In the genomic region with DNA sequence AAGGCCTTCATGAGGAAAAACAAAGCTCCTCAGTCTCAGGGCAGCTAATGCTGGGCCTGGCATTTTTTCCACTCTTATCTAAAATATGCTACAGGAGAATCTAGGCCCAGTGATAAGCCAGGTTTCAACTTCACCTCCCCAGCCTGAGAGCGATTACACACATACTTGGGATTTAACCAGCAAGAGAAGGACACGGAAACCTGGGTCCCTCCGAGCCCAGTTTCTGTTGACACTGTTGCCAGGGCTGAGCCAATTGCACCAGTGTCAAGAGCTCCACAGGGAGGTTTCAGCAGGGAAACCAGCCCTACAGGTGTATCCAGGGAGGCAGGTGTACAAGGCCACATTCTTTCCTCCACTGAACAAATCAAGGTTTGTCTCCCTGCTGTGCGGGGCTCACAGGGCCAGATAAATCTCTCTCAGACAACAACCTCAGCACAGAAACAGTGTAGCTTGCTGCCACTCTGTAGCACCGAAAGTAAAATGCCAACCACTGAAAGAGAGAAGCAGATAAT, we compare ENCODE assay signal across 9 cellular contexts.
DNase-seq lines count a peak whose midpoint lies in the region; ATAC-seq and TF ChIP-seq lines count a peak whose summit lies in the region.
"Had no signal": no experiment of that assay in that cellular context is flagged by ENCODE, and none has a peak within 500 bp of the region (broad histone marks: within the 10 kb centered on the region; RNA-seq: fewer than 3 reads in every experiment).

No MANE protein-coding gene starts in this region.

- peaks cover 35% of the 10 kb centered on the region for H3K36me3 Mint-ChIP-seq in Caco-2 (ENCODE audit: insufficient read depth, unreplicated experiment)

- DNase-seq in Caco-2: peak; percentile 96 to 98
- peak; percentile 84 for DNase-seq in NCI-H226
- DNase-seq in RKO (ENCODE audit: low spot score): no peak
- no peak for DNase-seq in effector CD8-positive, alpha-beta T cell (lab: John Stamatoyannopoulos, UW)
- no peak for DNase-seq in NCI-H524 treated with DMSO at 0.1 percent for 48 hours (lab: John Stamatoyannopoulos, UW)

- peak overlapping the region; percentile 71 for H3K4me3 Mint-ChIP-seq in Caco-2 (ENCODE audit: unreplicated experiment)
- H3K4me3 Mint-ChIP-seq: dendritic cell treated with granulocyte-macrophage colony-stimulating factor and Interleukin-4, amounts not matched to agents 40 ng/mL and 50 ng/mL, for 4 days had no signal

- WGBS in esophagus, 2 donors: 38 to 45% methylated on average over 5 of the region's 5 CpGs

- H3K9me3 ChIP-seq in Caco-2 (no peaks in the 10 kb centered on the region), esophagus (ENCODE audit: control insufficient read depth in 2 of 2, insufficient read depth in 1 of 2, low read depth in 1 of 2, low read length in 1 of 2) (no peaks in the 10 kb centered on the region), muscle layer of colon (ENCODE audit: low read length) (no peaks in the 10 kb centered on the region)

- H3K27me3 ChIP-seq in Caco-2 (replicated peaks; ENCODE audit: control insufficient read depth, insufficient read depth, low read length) (no peaks in the 10 kb centered on the region), esophagus (ENCODE audit: control insufficient read depth in 1 of 2, insufficient read depth in 2 of 2, low read length in 2 of 2) (no peaks in the 10 kb centered on the region), muscle layer of colon (ENCODE audit: control insufficient read depth in 1 of 2, insufficient read depth in 2 of 2, low read length in 2 of 2) (no peaks in the 10 kb centered on the region)

- H3K9ac ChIP-seq in muscle layer of colon (ENCODE audit: low read length): no peak overlapping the region

- POLR2A ChIA-PET in Caco-2 (lab: Charles Lee): interaction anchor here (0.8 to 1.6 kb wide), 6 partner anchors 9 to 166 kb away, joined by 3 to 14 read pairs (median 6); partner anchors contain the start of gene MAGI1

- CTCF ChIA-PET in Caco-2 (lab: Charles Lee): interaction anchor here (0.5 to 1.4 kb wide), 8 partner anchors 9 to 201 kb away, joined by 3 to 21 read pairs (median 4); no protein-coding TSS in a partner anchor

- intact Hi-C loops in Caco-2 (cut with micrococcal nuclease; ENCODE audit: unreplicated experiment): loop anchor here (1.0 to 10.0 kb wide), 6 partner anchors 30 to 269 kb away; partner anchors contain the start of gene SLC25A26

- no peaks in the 10 kb centered on the region for H3K9me3 Mint-ChIP-seq in Caco-2 (ENCODE audit: unreplicated experiment)
- H3K9me3 Mint-ChIP-seq: dendritic cell treated with granulocyte-macrophage colony-stimulating factor and Interleukin-4, amounts not matched to agents 40 ng/mL and 50 ng/mL, for 4 days had no signal

- H3K27me3 Mint-ChIP-seq in Caco-2 (ENCODE audit: insufficient read depth, unreplicated experiment): no peaks in the 10 kb centered on the region
- H3K27me3 Mint-ChIP-seq: dendritic cell treated with granulocyte-macrophage colony-stimulating factor and Interleukin-4, amounts not matched to agents 40 ng/mL and 50 ng/mL, for 4 days had no signal

- peak overlapping the region; percentile 91 to 93 for H3K27ac ChIP-seq in esophagus (ENCODE audit: low read depth in 2 of 2, low read length in 1 of 2)
- peak overlapping the region; percentile 35 for H3K27ac ChIP-seq in muscle layer of colon (ENCODE audit: low read depth, low read length)

- ATAC-seq in HG03565 (IDR thresholded peaks at IDR 0.05; ENCODE audit: unreplicated experiment): no peak

- peaks cover 51% of the 10 kb centered on the region for H3K4me1 Mint-ChIP-seq in Caco-2 (ENCODE audit: low read depth, unreplicated experiment)

- H3K27ac Mint-ChIP-seq in Caco-2 (ENCODE audit: unreplicated experiment): peak overlapping the region; percentile 100
- H3K27ac Mint-ChIP-seq: dendritic cell treated with granulocyte-macrophage colony-stimulating factor and Interleukin-4, amounts not matched to agents 40 ng/mL and 50 ng/mL, for 4 days had no signal

- no TSS peak for BruUV-seq in Caco-2 (replicated peaks; lab: Mats Ljungman, UMichigan)

- TF ChIP-seq CTCF in Caco-2 (IDR thresholded peaks at IDR 0.05; ENCODE audit: insufficient read depth in 1 of 2, low read depth in 1 of 2, low read length in 1 of 2, severe bottlenecking in 1 of 2, unreplicated experiment in 1 of 2): peak in 1 of 2 experiments; percentile 4

- H3K4me1 ChIP-seq in Caco-2 (peaks cover 89% of the 10 kb centered on the region), esophagus (ENCODE audit: control insufficient read depth in 2 of 2, insufficient read depth in 2 of 2, low read length in 1 of 2) (peaks cover 0 to 6% of the 10 kb centered on the region in 2 donors), muscle layer of colon (ENCODE audit: insufficient read depth, low read length) (peaks cover 25% of the 10 kb centered on the region)

- H3K4me3 ChIP-seq in Caco-2 (ENCODE audit: low read depth, low read length): no peak overlapping the region
- no peak overlapping the region for H3K4me3 ChIP-seq in esophagus (ENCODE audit: low read depth in 1 of 2, low read length in 2 of 2)
- no peak overlapping the region for H3K4me3 ChIP-seq in muscle layer of colon (ENCODE audit: low read depth in 1 of 2, low read length in 2 of 2)

- H3K36me3 ChIP-seq in Caco-2 (ENCODE audit: control insufficient read depth, insufficient read depth, low read length): no peaks in the 10 kb centered on the region
- H3K36me3 ChIP-seq in esophagus (ENCODE audit: control insufficient read depth in 2 of 2, insufficient read depth in 2 of 2, low read length in 1 of 2): no peaks in the 10 kb centered on the region
- H3K36me3 ChIP-seq in muscle layer of colon (ENCODE audit: insufficient read depth, low read length): no peaks in the 10 kb centered on the region

Comparison
In these comparisons a context has a peak if more than half of its experiments do, and no peak if none do; other contexts are left out.
1. DNase-seq: peak in Caco-2 (2 of 2) and NCI-H226 (single experiment); none in RKO (single experiment), effector CD8-positive, alpha-beta T cell (single experiment) and NCI-H524 treated with DMSO at 0.1 percent for 48 hours (single experiment).